11 cellular contexts compared by ENCODE assay signal in the genomic region with DNA sequence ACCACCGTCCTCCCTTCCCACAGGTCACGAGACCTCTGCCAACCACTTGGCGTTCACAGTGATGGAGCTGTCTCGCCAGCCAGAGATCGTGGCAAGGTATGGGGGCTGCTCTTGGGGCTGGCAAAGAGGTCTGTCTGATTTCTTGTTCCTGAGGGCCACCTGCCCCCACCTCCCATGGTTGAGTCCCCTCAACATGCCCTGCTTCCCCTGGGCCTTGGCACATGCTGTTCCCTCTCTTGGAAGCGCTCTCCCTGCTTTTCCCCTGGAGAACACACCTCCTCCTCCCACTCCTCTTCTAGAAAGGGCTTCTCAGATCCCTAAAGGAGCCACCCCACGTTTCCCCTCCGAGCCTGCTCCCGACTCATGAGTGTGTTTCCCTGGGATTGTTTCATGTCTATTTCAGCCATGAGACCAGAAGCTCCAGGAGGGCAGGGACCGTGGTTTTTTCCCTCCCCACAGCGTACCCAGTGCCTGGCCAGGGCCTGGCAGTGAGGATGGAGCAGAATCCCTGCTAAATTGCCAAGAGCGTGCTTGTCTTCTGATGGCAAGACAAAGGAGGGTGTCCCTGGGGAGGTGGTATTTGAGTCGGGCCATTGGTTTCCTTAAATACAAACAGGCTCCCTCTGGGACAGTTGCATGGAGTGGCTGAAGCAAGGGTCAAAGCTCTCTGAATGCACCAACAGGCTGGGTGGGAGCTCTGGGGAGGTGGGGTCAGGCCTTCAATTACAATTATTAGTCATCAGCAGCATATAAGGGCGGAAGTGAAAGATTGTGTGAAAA. TPM values are rescaled to one million over a fixed set of nuclear protein-coding genes. Genes with fewer than 3 reads are reported as not detected.
A peak's percentile ranks its signal among the peaks of the same experiment; 100 is the strongest.
DNase-seq lines count a peak whose midpoint lies in the region; ATAC-seq, FAIRE-seq and TF ChIP-seq lines count a peak whose summit lies in the region.
"Had no signal": no experiment of that assay in that cellular context is flagged by ENCODE, and none has a peak within 500 bp of the region (broad histone marks: within the 10 kb centered on the region; RNA-seq: fewer than 3 reads in every experiment).

No MANE protein-coding gene starts in this region.

- H3K9me2 ChIP-seq in GM23248 (ENCODE audit: insufficient read depth): no peaks in the 10 kb centered on the region

- no peak overlapping the region for H3K4me3 Mint-ChIP-seq in chondrocyte (ENCODE audit: unreplicated experiment)

- no peak overlapping the region for H3K27ac Mint-ChIP-seq in chondrocyte (ENCODE audit: unreplicated experiment)

- H3K36me3 Mint-ChIP-seq in chondrocyte (ENCODE audit: low read depth): peaks cover 3% of the 10 kb centered on the region

- H3K4me3 ChIP-seq in kidney (ENCODE audit: low read length in 2 of 2): no peak overlapping the region
- H3K4me3 ChIP-seq in GM23248: no peak overlapping the region
- H3K4me3 ChIP-seq: left lung had no signal

- no peak for FAIRE-seq in kidney (lab: Jason Lieb, UNC)
- FAIRE-seq: endometrium had no signal

- H3K9me3 Mint-ChIP-seq in chondrocyte (ENCODE audit: low read depth): peaks cover 4% of the 10 kb centered on the region

- H3K27me3 ChIP-seq in GM23248 (replicated peaks; ENCODE audit: insufficient read depth): peaks cover 5% of the 10 kb centered on the region
- H3K27me3 ChIP-seq: left lung had no signal

- no peak for TF ChIP-seq CTCF in kidney (IDR thresholded peaks at IDR 0.05; ENCODE audit: borderline replicate concordance, extremely low read depth, insufficient read depth)
- TF ChIP-seq CTCF in chondrocyte (IDR thresholded peaks at IDR 0.05): no peak

- in situ Hi-C loops in GM23248 (cut with MboI): no loop called here

- H3K9me3 ChIP-seq in kidney (ENCODE audit: control insufficient read depth in 1 of 2, low read length in 2 of 2) (no peaks in the 10 kb centered on the region), GM23248 (ENCODE audit: low read depth) (no peaks in the 10 kb centered on the region)
- H3K9me3 ChIP-seq: left lung had no signal

- ATAC-seq in GM18858 (IDR thresholded peaks at IDR 0.05; ENCODE audit: unreplicated experiment): peak; percentile 86
- peak; percentile 91 for ATAC-seq in GM21576 (IDR thresholded peaks at IDR 0.05; ENCODE audit: unreplicated experiment)
- ATAC-seq in HG03439 (IDR thresholded peaks at IDR 0.05; ENCODE audit: unreplicated experiment): peak; percentile 71
- ATAC-seq: left lung had no signal

- no peaks in the 10 kb centered on the region for H3K4me1 Mint-ChIP-seq in chondrocyte (ENCODE audit: low read depth)

- H3K36me3 ChIP-seq in kidney (ENCODE audit: control insufficient read depth in 1 of 2, insufficient read depth in 2 of 2, low read length in 2 of 2) (no peaks in the 10 kb centered on the region), GM23248 (ENCODE audit: low read depth) (no peaks in the 10 kb centered on the region)
- H3K36me3 ChIP-seq: left lung had no signal

- H4K20me1 ChIP-seq in GM23248 (ENCODE audit: insufficient read depth): no peaks in the 10 kb centered on the region

- no peak overlapping the region for H3K27ac ChIP-seq in kidney (ENCODE audit: low read depth in 2 of 2, low read length in 2 of 2)
- no peak overlapping the region for H3K27ac ChIP-seq in GM23248
- H3K27ac ChIP-seq: KMS-11, left lung had no signal

- H3K4me1 ChIP-seq in kidney (ENCODE audit: control insufficient read depth in 1 of 2, insufficient read depth in 1 of 2, low read depth in 1 of 2, low read length in 2 of 2) (no peaks in the 10 kb centered on the region), GM23248 (ENCODE audit: insufficient read depth) (no peaks in the 10 kb centered on the region)
- H3K4me1 ChIP-seq: left lung had no signal

- peak; percentile 57 for DNase-seq in kidney
- no peak for DNase-seq in chondrocyte (ENCODE audit: low spot score)
- no peak for DNase-seq in GM23248
- no peak for DNase-seq in cerebellar nuclear complex (lab: John Stamatoyannopoulos, UW)
- DNase-seq: SHP77 had no signal

- no peak overlapping the region for H3K4me2 ChIP-seq in GM23248 (ENCODE audit: unreplicated experiment)
- H3K4me2 ChIP-seq: KMS-11 had no signal

- H3F3A ChIP-seq in GM23248 (ENCODE audit: insufficient read depth): no peaks in the 10 kb centered on the region

- H3K9ac ChIP-seq in kidney (ENCODE audit: low read length in 2 of 2) (no peak overlapping the region), GM23248 (no peak overlapping the region)
- H3K9ac ChIP-seq: KMS-11 had no signal

- no peak overlapping the region for H2AFZ ChIP-seq in GM23248

- WGBS in GM23248 (ENCODE audit: low coverage in 1 of 2, low lambda C conversion rate in 2 of 2, missing lambda C conversion rate in 2 of 2), 2 experiments: 63 to 64% methylated on average over 13 to 14 of the region's 14 CpGs

- intact Hi-C loops in kidney (cut with DNase I): no loop called here

- peaks cover 3% of the 10 kb centered on the region for H3K27me3 Mint-ChIP-seq in chondrocyte (ENCODE audit: low read depth)

- H3K79me2 ChIP-seq in GM23248 (ENCODE audit: insufficient read depth): no peaks in the 10 kb centered on the region

RNA-seq across cellular contexts. Expression of a gene that starts 34.1 kb away (rescaled TPM):
- total RNA-seq in kidney (0.82 TPM), chondrocyte (0.72 to 2.8 TPM (median 1.2 TPM) in 3 replicates)
- polyA plus RNA-seq in kidney (ENCODE audit: insufficient read depth, low read depth, low replicate concordance) (2.5 TPM), GM23248 (2016; fragmentation: Nextera tagmentation; extraction: Ambion mirVana) (0.15 and 0.29 TPM in 2 replicates)
- total RNA-seq in GM23248 (2014; rRNA removed; shearing (Covaris generic)): 0.13 and 0.22 TPM in 2 replicates
